In genomic region chr12:85872497-85873091, GRCh38 we compare ENCODE assay signal across 8 cellular contexts.
DNase-seq lines count a peak whose midpoint lies in the region; ATAC-seq, FAIRE-seq and TF ChIP-seq lines count a peak whose summit lies in the region.

No MANE protein-coding gene starts in this region.

- DNase-seq in NCI-H1092 (lab: John Stamatoyannopoulos, UW) (peak; percentile 22), SW480 (ENCODE audit: low spot score) (peak; percentile 46), glomerular visceral epithelial cell (ENCODE audit: extremely low spot score) (peak; percentile 56), stromal cell of bone marrow (ENCODE audit: low read depth) (peak; percentile 31)

- TF ChIP-seq CTCF in GM12874 (IDR thresholded peaks at IDR 0.05; ENCODE audit: insufficient read depth, low read depth, low read length), result peak; percentile 56; the same call in 1 of the 2 replicates

- peak; percentile 82 for ATAC-seq in HG02642 (IDR thresholded peaks at IDR 0.05; ENCODE audit: poor library complexity, unreplicated experiment)
- ATAC-seq in GM19397 (IDR thresholded peaks at IDR 0.05; ENCODE audit: unreplicated experiment), result no peak

- FAIRE-seq in A204.1 (lab: Jason Lieb, UNC), result peak; percentile 98
